9 cellular contexts compared by ENCODE assay signal in genomic region chr20:43681991-43682410, GRCh38.
DNase-seq lines count a peak whose midpoint lies in the region; ATAC-seq and TF ChIP-seq lines count a peak whose summit lies in the region.
"Had no signal": no experiment of that assay in that cellular context is flagged by ENCODE, and none has a peak within 500 bp of the region (broad histone marks: within the 10 kb centered on the region; RNA-seq: fewer than 3 reads in every experiment).

No MANE protein-coding gene starts in this region.

- H3K36me3 ChIP-seq in DOHH2 (ENCODE audit: control insufficient read depth, low read length) (peaks cover 81% of the 10 kb centered on the region), SU-DHL-6 (ENCODE audit: low read length) (peaks cover 13% of the 10 kb centered on the region)

- no peaks in the 10 kb centered on the region for H3K9me3 ChIP-seq in DOHH2 (ENCODE audit: control insufficient read depth, insufficient read depth, low read length)
- H3K9me3 ChIP-seq in SU-DHL-6 (ENCODE audit: insufficient read depth, low read length), result no peaks in the 10 kb centered on the region

- H3K4me2 ChIP-seq in DOHH2 (ENCODE audit: low read length), result peak overlapping the region; percentile 83
- H3K4me2 ChIP-seq in SU-DHL-6 (ENCODE audit: low read depth, low read length, poor library complexity, severe bottlenecking), result peak overlapping the region; percentile 63

- no peak for DNase-seq in stimulated activated CD4-positive, alpha-beta T cell treated with anti-CD3 and anti-CD28 coated beads, Interleukin-4, amount 100 ng/mL, for 24 hours
- DNase-seq in 8988T (no peak), HuH-7 (ENCODE audit: low spot score) (no peak)
- DNase-seq in activated CD4-positive, alpha-beta T cell treated with anti-CD3 and anti-CD28 coated beads, Interleukin-2, amount 50 U/mL, for 4 hours, result no peak
- DNase-seq: effector CD8-positive, alpha-beta T cell had no signal

- TF ChIP-seq CTCF in DOHH2 (IDR thresholded peaks at IDR 0.05; ENCODE audit: low read depth, low read length, poor library complexity, severe bottlenecking) (no peak), SU-DHL-6 (IDR thresholded peaks at IDR 0.05; ENCODE audit: insufficient read depth, low read length, poor library complexity, severe bottlenecking) (no peak)

- H4K20me1 ChIP-seq in DOHH2 (ENCODE audit: control insufficient read depth, insufficient read depth, low read depth, low read length), result peaks cover 14% of the 10 kb centered on the region
- no peaks in the 10 kb centered on the region for H4K20me1 ChIP-seq in SU-DHL-6 (ENCODE audit: low read depth, low read length)

- peaks cover 35% of the 10 kb centered on the region for H3F3A ChIP-seq in DOHH2 (ENCODE audit: control insufficient read depth, insufficient read depth)
- H3F3A ChIP-seq in SU-DHL-6 (ENCODE audit: insufficient read depth), result peaks cover 38% of the 10 kb centered on the region

- ATAC-seq in GM19328 (IDR thresholded peaks at IDR 0.05; ENCODE audit: unreplicated experiment) (peak; percentile 87), HG03097 (IDR thresholded peaks at IDR 0.05; ENCODE audit: low FRiP score, unreplicated experiment) (peak; percentile 95)

- H3K4me1 ChIP-seq in DOHH2 (ENCODE audit: control insufficient read depth, low read length), result peaks cover 57% of the 10 kb centered on the region

- H2AFZ ChIP-seq in SU-DHL-6 (ENCODE audit: low read depth, low read length, severe bottlenecking), result no peak overlapping the region

- H3K27me3 ChIP-seq in DOHH2 (ENCODE audit: control insufficient read depth, low read length) (no peaks in the 10 kb centered on the region), SU-DHL-6 (ENCODE audit: low read length) (no peaks in the 10 kb centered on the region)

- H3K79me2 ChIP-seq in DOHH2 (ENCODE audit: control insufficient read depth, low read length) (peaks cover 76% of the 10 kb centered on the region), SU-DHL-6 (ENCODE audit: insufficient read depth, low read length) (peaks cover 55% of the 10 kb centered on the region)

- H3K9ac ChIP-seq in SU-DHL-6 (ENCODE audit: low read length), result peak overlapping the region; percentile 64

- H3K27ac ChIP-seq in DOHH2 (ENCODE audit: low read depth, low read length) (peak overlapping the region; percentile 95), SU-DHL-6 (ENCODE audit: low read depth, low read length) (peak overlapping the region; percentile 97)

- H3K9me2 ChIP-seq in DOHH2 (replicated peaks; ENCODE audit: control insufficient read depth, low read length) (no peaks in the 10 kb centered on the region), SU-DHL-6 (replicated peaks; ENCODE audit: insufficient read depth, low read length) (no peaks in the 10 kb centered on the region)

- H3K4me3 ChIP-seq in DOHH2 (ENCODE audit: low read length) (peak overlapping the region; percentile 67), SU-DHL-6 (ENCODE audit: insufficient read depth, low read length, poor library complexity, severe bottlenecking) (peak overlapping the region; percentile 25)
